In the genomic region with DNA sequence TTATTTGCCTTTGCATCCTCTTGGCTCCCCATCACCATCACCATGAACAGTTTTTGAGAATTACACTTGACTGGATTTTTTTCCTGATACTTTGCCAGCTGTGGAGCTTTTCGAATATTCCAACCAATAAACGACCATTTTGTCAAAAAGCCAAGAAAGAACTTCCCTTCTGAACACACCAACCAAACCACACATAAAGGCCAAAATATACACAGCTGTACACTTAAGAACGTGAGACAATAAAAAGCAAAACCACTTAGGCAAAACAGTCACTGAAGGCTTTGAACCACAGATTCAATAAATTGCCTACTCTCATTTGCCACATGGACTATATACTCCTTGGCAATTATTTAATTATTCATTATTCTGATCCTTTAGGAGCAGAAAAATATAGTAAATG, we compare ENCODE assay signal across 1 cellular context.
TF ChIP-seq lines count a peak whose summit lies in the region.

No MANE protein-coding gene starts in this region.

TF ChIP-seq in K562, 482 proteins besides CTCF, POLR2A, EP300 and RAD21:
- TF ChIP-seq ELF2 (CRISPR knock-in tag; IDR thresholded peaks at IDR 0.05) = 0 out of 2 replicates have a peak, but pooled peaks have one; percentile 15
- 0 out of 2 replicates have a peak, but pooled peaks have one; percentile 4 for TF ChIP-seq GTF2E2 (tag; IDR thresholded peaks at IDR 0.05)
- TF ChIP-seq MLLT1 (IDR thresholded peaks at IDR 0.05) = peak in 1 of 2 experiments; percentile 64; a peak in 3 of 4 replicates
- 0 out of 2 replicates have a peak, but pooled peaks have one; percentile 22 for TF ChIP-seq ZNF347 (CRISPR knock-in tag; IDR thresholded peaks at IDR 0.05; ENCODE audit: low read depth)
- TF ChIP-seq FOXA3 (CRISPR knock-in tag; conservative IDR thresholded peaks at IDR 0.05 in 1 of 2, IDR thresholded peaks at IDR 0.05 in 1 of 2) = 0 out of 4 replicates have a peak, but pooled peaks of 1 of the 2 experiments have one; percentile 5
- TF ChIP-seq CCAR2 (IDR thresholded peaks at IDR 0.05; ENCODE audit: low read depth, low read length) = no peak
- no peak for TF ChIP-seq ETV5 (CRISPR knock-in tag; IDR thresholded peaks at IDR 0.05; ENCODE audit: low read depth)
- peak; percentile 29; the same call in 1 of the 2 replicates for TF ChIP-seq NFIC (IDR thresholded peaks at IDR 0.05)
